Comparison of ENCODE assay signal across 11 cellular contexts in genomic region chr6:21371676-21372161, GRCh38.
DNase-seq lines count a peak whose midpoint lies in the region; ATAC-seq and TF ChIP-seq lines count a peak whose summit lies in the region.
"Had no signal": no experiment of that assay in that cellular context is flagged by ENCODE, and none has a peak within 500 bp of the region (broad histone marks: within the 10 kb centered on the region; RNA-seq: fewer than 3 reads in every experiment).

No MANE protein-coding gene starts in this region.

- TF ChIP-seq CTCF in cardiac fibroblast (IDR thresholded peaks at IDR 0.05; ENCODE audit: low read depth, low read length) (no peak), thyroid gland (IDR thresholded peaks at IDR 0.05) (no peak)

- H3K27me3 Mint-ChIP-seq in activated CD4-positive, alpha-beta T cell treated with anti-CD3 and anti-CD28 coated beads for 36 hours: peaks cover 3% of the 10 kb centered on the region

- no peaks in the 10 kb centered on the region for H3K9me3 Mint-ChIP-seq in activated CD4-positive, alpha-beta T cell treated with anti-CD3 and anti-CD28 coated beads for 36 hours (ENCODE audit: low read depth)

- DNase-seq in HS-27A (ENCODE audit: low read depth): peak; percentile 68
- peak; percentile 44 to 70 for DNase-seq in cardiac fibroblast (ENCODE audit: low read depth in 2 of 2)
- DNase-seq in left kidney (ENCODE audit: low read depth, low spot score): peak; percentile 54
- DNase-seq in thyroid gland: no peak
- no peak for DNase-seq in T-helper 9 cell
- DNase-seq in DMS79 (lab: John Stamatoyannopoulos, UW): no peak
- DNase-seq in activated CD4-positive, alpha-beta T cell treated with anti-CD3 and anti-CD28 coated beads, Interleukin-2, amount 50 U/mL, for 1 hour: no peak
- DNase-seq in activated CD4-positive, alpha-beta T cell treated with anti-CD3 and anti-CD28 coated beads for 36 hours: no peak
- DNase-seq: adrenal gland, NCI-H774, spleen had no signal

- no peak for ATAC-seq in activated CD4-positive, alpha-beta T cell treated with anti-CD3 and anti-CD28 coated beads for 36 hours

- H3K36me3 ChIP-seq in thyroid gland: no peaks in the 10 kb centered on the region
- H3K36me3 ChIP-seq: adrenal gland, spleen had no signal

- no peak for TF ChIP-seq POLR2A in thyroid gland (IDR thresholded peaks at IDR 0.05)

- H3K4me1 ChIP-seq in thyroid gland: peaks cover 16 to 20% of the 10 kb centered on the region in 2 donors
- H3K4me1 ChIP-seq: adrenal gland, spleen had no signal

- H3K4me3 Mint-ChIP-seq in activated CD4-positive, alpha-beta T cell treated with anti-CD3 and anti-CD28 coated beads for 36 hours: no peak overlapping the region

- no peaks in the 10 kb centered on the region for H3K4me1 Mint-ChIP-seq in activated CD4-positive, alpha-beta T cell treated with anti-CD3 and anti-CD28 coated beads for 36 hours

- no peaks in the 10 kb centered on the region for H3K27me3 ChIP-seq in thyroid gland
- H3K27me3 ChIP-seq: adrenal gland, spleen had no signal

- CTCF ChIA-PET in activated CD4-positive, alpha-beta T cell treated with anti-CD3 and anti-CD28 coated beads for 36 hours (lab: Charles Lee): no interaction called here

- WGBS in thyroid gland, 2 donors: 17 to 25% methylated on average over 6 of the region's 6 CpGs

- H3K9me3 ChIP-seq in thyroid gland: no peaks in the 10 kb centered on the region
- H3K9me3 ChIP-seq: adrenal gland, spleen had no signal

- H3K27ac ChIP-seq in thyroid gland: peak overlapping the region; percentile 38 to 71 (median 62)
- H3K27ac ChIP-seq: adrenal gland, spleen had no signal

- H3K4me3 ChIP-seq in cardiac fibroblast (replicated peaks in 1 of 2; ENCODE audit: low read depth in 2 of 2, low read length in 2 of 2): no peak overlapping the region
- no peak overlapping the region for H3K4me3 ChIP-seq in thyroid gland (replicated peaks in 1 of 3)
- H3K4me3 ChIP-seq: adrenal gland, spleen had no signal

- no peak overlapping the region for H3K27ac Mint-ChIP-seq in activated CD4-positive, alpha-beta T cell treated with anti-CD3 and anti-CD28 coated beads for 36 hours

- no peaks in the 10 kb centered on the region for H3K36me3 Mint-ChIP-seq in activated CD4-positive, alpha-beta T cell treated with anti-CD3 and anti-CD28 coated beads for 36 hours (ENCODE audit: low read depth)

- POLR2A ChIA-PET in activated CD4-positive, alpha-beta T cell treated with anti-CD3 and anti-CD28 coated beads for 36 hours (lab: Charles Lee): interaction anchor here (0.6 kb wide), 1 partner anchor 230 kb away, joined by 3 read pairs; no protein-coding TSS in a partner anchor

- intact Hi-C loops in thyroid gland (cut with DNase I): no loop called here
- intact Hi-C loops in activated CD4-positive, alpha-beta T cell treated with anti-CD3 and anti-CD28 coated beads for 36 hours (cut with DNase I, micrococcal nuclease): no loop called here

Comparison
In these comparisons a context has a peak if more than half of its experiments do, and no peak if none do; other contexts are left out.
1. DNase-seq: peak in HS-27A (single experiment), cardiac fibroblast (2 of 2) and left kidney (single experiment); none in thyroid gland (0 of 2), T-helper 9 cell (single experiment), DMS79 (single experiment), activated CD4-positive, alpha-beta T cell treated with anti-CD3 and anti-CD28 coated beads, Interleukin-2, amount 50 U/mL, for 1 hour (single experiment) and activated CD4-positive, alpha-beta T cell treated with anti-CD3 and anti-CD28 coated beads for 36 hours (single experiment).